26 cellular contexts compared by ENCODE assay signal in genomic region chr7:39054731-39055130, GRCh38.
"Had no signal": no experiment of that assay in that cellular context is flagged by ENCODE, and none has a peak within 500 bp of the region (broad histone marks: within the 10 kb centered on the region; RNA-seq: fewer than 3 reads in every experiment).

No MANE protein-coding gene starts in this region.

- ATAC-seq: activated CD8-positive, alpha-beta memory T cell treated with anti-CD3 and anti-CD28 coated beads, Interleukin-2, amount 10 ng/mL, durations not matched to agents 7 days and 5 days; activated CD8-positive, alpha-beta T cell treated with anti-CD3 and anti-CD28 coated beads for 36 hours; gastroesophageal sphincter; left cardiac atrium; stimulated activated naive B cell treated with anti-CD40 and anti-IgM and Interleukin-4, amounts not matched to agents 10 μg/mL and 1 μg/mL and 100 μg/mL, for 72 hours had no signal

- H3K9me3 ChIP-seq: transverse colon, uterus had no signal

- H3K4me3 ChIP-seq: cardiac muscle cell, gastroesophageal sphincter, sigmoid colon, transverse colon, uterus had no signal

- H3K27me3 ChIP-seq: cardiac muscle cell, sigmoid colon, transverse colon, uterus had no signal

- DNase-seq: activated CD4-positive, alpha-beta T cell treated with anti-CD3 and anti-CD28 coated beads, Interleukin-2, amount 10 ng/mL, durations not matched to agents 7 days and 5 days; activated CD4-positive, CD25-positive, alpha-beta regulatory T cell treated with anti-CD3 and anti-CD28 coated beads, Interleukin-2, amount 50 U/mL, for 72 hours; activated CD8-positive, alpha-beta memory T cell treated with anti-CD3 and anti-CD28 coated beads, Interleukin-2, amount 10 ng/mL, durations not matched to agents 7 days and 5 days; activated CD8-positive, alpha-beta T cell treated with anti-CD3 and anti-CD28 coated beads for 36 hours; activated effector memory CD4-positive, alpha-beta T cell treated with anti-CD3 and anti-CD28 coated beads, Interleukin-2, amount 50 U/mL, for 16 hours; activated naive CD4-positive, alpha-beta T cell treated with anti-CD3 and anti-CD28 coated beads, Interleukin-2, amount 10 ng/mL, durations not matched to agents 7 days and 5 days; activated T-cell treated with anti-CD3 and anti-CD28 coated beads for 4 hours; amygdala; cortex of kidney; endodermal cell; head of caudate nucleus; hypothalamus; left cardiac atrium; nephron progenitor cell; occipital lobe; posterior cingulate gyrus; sigmoid colon; stimulated activated CD4-positive, alpha-beta T cell treated with anti-CD3 and anti-CD28 coated beads, Interleukin-2, amount 100 ng/mL, for 48 hours; stimulated activated CD8-positive, alpha-beta memory T cell treated with anti-CD3 and anti-CD28 coated beads, Interleukin-4, amount 100 ng/mL, for 48 hours; stimulated activated naive B cell treated with anti-CD40 and anti-IgM and Interleukin-4, amounts not matched to agents 10 μg/mL and 1 μg/mL and 100 μg/mL, for 72 hours; transverse colon; uterus had no signal

- H3K36me3 ChIP-seq: cardiac muscle cell, gastroesophageal sphincter, sigmoid colon, transverse colon, uterus had no signal

- H3K4me1 ChIP-seq: gastroesophageal sphincter, sigmoid colon, transverse colon, uterus had no signal

- H3K27ac ChIP-seq: cardiac muscle cell, epithelial cell of prostate, gastroesophageal sphincter, sigmoid colon, transverse colon, uterus, VCaP had no signal
